ENCODE assay signal across 10 cellular contexts in genomic region chr2:119679846-119680245, GRCh38. TPM values are rescaled to one million over a fixed set of nuclear protein-coding genes. Genes with fewer than 3 reads are reported as not detected.
DNase-seq lines count a peak whose midpoint lies in the region; ATAC-seq, FAIRE-seq and TF ChIP-seq lines count a peak whose summit lies in the region.
"Had no signal": no experiment of that assay in that cellular context is flagged by ENCODE, and none has a peak within 500 bp of the region (broad histone marks: within the 10 kb centered on the region; RNA-seq: fewer than 3 reads in every experiment).

No MANE protein-coding gene starts in this region.

- CTCF ChIA-PET in IMR-90 (lab: Yijun Ruan, JAX) = no interaction called here

- no peak overlapping the region for H2BK120ac ChIP-seq in IMR-90 (ENCODE audit: low read depth, low read length)

- H3K79me2 ChIP-seq in ACC112 (ENCODE audit: control insufficient read depth, insufficient read depth, low read length, unreplicated experiment) = peaks cover 15% of the 10 kb centered on the region

- no peaks in the 10 kb centered on the region for H4K20me1 ChIP-seq in IMR-90 (ENCODE audit: insufficient read depth, low read length)

- H2BK20ac ChIP-seq in IMR-90 (ENCODE audit: low read depth, low read length) = no peak overlapping the region

- peak overlapping the region; percentile 96 for H3K4me3 ChIP-seq in ACC112 (ENCODE audit: low read depth, low read length)
- peak overlapping the region; percentile 74 for H3K4me3 ChIP-seq in IMR-90 (ENCODE audit: insufficient read depth, low read depth, low read length)
- peak overlapping the region; percentile 58 for H3K4me3 ChIP-seq in bronchial epithelial cell (ENCODE audit: low read depth, low read length)
- H3K4me3 ChIP-seq in muscle layer of colon (ENCODE audit: low read depth in 1 of 2, low read length in 2 of 2) = peak overlapping the region in 1 of 2 donors; percentile 93

- no peak overlapping the region for H4K5ac ChIP-seq in IMR-90 (ENCODE audit: low read depth, low read length)

- no peak overlapping the region for H3K56ac ChIP-seq in IMR-90 (ENCODE audit: extremely low read depth, insufficient read depth, low read length)

- peaks cover 6% of the 10 kb centered on the region for H3K4me1 ChIP-seq in ACC112 (ENCODE audit: control insufficient read depth, insufficient read depth, low read length, unreplicated experiment)
- peaks cover 5% of the 10 kb centered on the region; the same call in 1 of the 2 replicates for H3K4me1 ChIP-seq in IMR-90 (ENCODE audit: control insufficient read depth, insufficient read depth, low read length)
- peaks cover 28% of the 10 kb centered on the region for H3K4me1 ChIP-seq in muscle layer of colon (ENCODE audit: insufficient read depth, low read length)

- H3K23ac ChIP-seq in IMR-90 (ENCODE audit: low read depth, low read length) = peak overlapping the region; percentile 52; the same call in 1 of the 2 replicates

- H3K27me3 ChIP-seq in ACC112 (ENCODE audit: insufficient read depth, low read length) (no peaks in the 10 kb centered on the region; the same call in 1 of the 2 replicates), IMR-90 (ENCODE audit: control insufficient read depth, insufficient read depth, low read length) (peaks cover 8% of the 10 kb centered on the region), bronchial epithelial cell (ENCODE audit: control insufficient read depth, insufficient read depth, low read length) (no peaks in the 10 kb centered on the region), muscle layer of colon (ENCODE audit: control insufficient read depth in 1 of 2, insufficient read depth in 2 of 2, low read length in 2 of 2) (no peaks in the 10 kb centered on the region)

- intact Hi-C loops in IMR-90 (cut with micrococcal nuclease) = no loop called here

- H3K9ac ChIP-seq in IMR-90 (ENCODE audit: low read depth, low read length) (peak overlapping the region; percentile 59; the same call in 1 of the 2 replicates), muscle layer of colon (ENCODE audit: low read length) (peak overlapping the region; percentile 62)

- FAIRE-seq in bronchial epithelial cell (lab: Jason Lieb, UNC) = no peak

- peak overlapping the region in 1 of 2 experiments; percentile 73; a peak in 2 of 4 replicates for H4K8ac ChIP-seq in IMR-90 (ENCODE audit: low read depth in 2 of 2, low read length in 2 of 2)

- WGBS in IMR-90 (ENCODE audit: extremely low coverage in 2 of 2, insufficient read length in 1 of 2), 2 experiments = no CpG with 5 or more reads among the region's 2 CpGs

- BruUV-seq in IMR-90 (replicated peaks; lab: Mats Ljungman, UMichigan) = no TSS peak

- ATAC-seq in IMR-90 (ENCODE audit: low read depth) (no peak), GM21423 (IDR thresholded peaks at IDR 0.05; ENCODE audit: unreplicated experiment) (no peak)

- H3K9me3 ChIP-seq in IMR-90 (ENCODE audit: control insufficient read depth, insufficient read depth, low read length) (no peaks in the 10 kb centered on the region), muscle layer of colon (ENCODE audit: low read length) (no peaks in the 10 kb centered on the region)

- no peak for TF ChIP-seq POLR2A in IMR-90 (IDR thresholded peaks at IDR 0.05; ENCODE audit: low read depth, low read length)

- no peak overlapping the region for H4K91ac ChIP-seq in IMR-90 (ENCODE audit: insufficient read depth, low read depth, low read length)

- H3K4ac ChIP-seq in IMR-90 (ENCODE audit: low read depth, low read length) = no peak overlapping the region

- peak overlapping the region; percentile 90 for H3K4me2 ChIP-seq in IMR-90 (ENCODE audit: low read depth, low read length)

- no peak overlapping the region for H2BK15ac ChIP-seq in IMR-90 (ENCODE audit: low read depth, low read length)

- dilution Hi-C loops in IMR-90 (cut with HindIII; ENCODE audit: low sequenced_read_pairs, unreplicated experiment) = no loop called here

- H3K14ac ChIP-seq in IMR-90 (replicated peaks; ENCODE audit: low read depth, low read length) = 0 out of 2 replicates have a peak overlapping the region, but pooled peaks have one; percentile 81

- TF ChIP-seq CTCF in IMR-90 (conservative IDR thresholded peaks at IDR 0.05; ENCODE audit: low read depth, low read length) (no peak), bronchial epithelial cell (IDR thresholded peaks at IDR 0.05; ENCODE audit: insufficient read depth, low read length, severe bottlenecking) (no peak)

- POLR2A ChIA-PET in IMR-90 (lab: Charles Lee; ENCODE audit: unreplicated experiment) = no interaction called here

- no peak overlapping the region for H2AK5ac ChIP-seq in IMR-90 (ENCODE audit: low read depth, low read length)

- H3K27ac ChIP-seq in ACC112 (ENCODE audit: low read depth, low read length) (no peak overlapping the region), IMR-90 (ENCODE audit: insufficient read depth, low read length) (no peak overlapping the region), muscle layer of colon (ENCODE audit: low read depth, low read length) (peak overlapping the region; percentile 82)

- H2AK9ac ChIP-seq in IMR-90 (replicated peaks; ENCODE audit: low read depth, low read length, poor library complexity) = no peak overlapping the region

- no peak for TF ChIP-seq RAD21 in IMR-90 (IDR thresholded peaks at IDR 0.05; ENCODE audit: low read length)

- in situ Hi-C loops in IMR-90 (cut with MboI; ENCODE audit: low sequenced_read_pairs) = no loop called here

- DNase-seq in IMR-90 (no peak), bronchial epithelial cell (ENCODE audit: low read depth) (no peak), NCI-H1105 (lab: John Stamatoyannopoulos, UW) (no peak), AG08396 (ENCODE audit: low spot score) (no peak), KG1 (lab: John Stamatoyannopoulos, UW) (no peak)
- DNase-seq: dermis blood vessel endothelial cell, NCI-H2029 treated with DMSO at 0.1 percent for 48 hours had no signal

- peak overlapping the region; percentile 91 for H2AFZ ChIP-seq in ACC112 (ENCODE audit: low read length, unreplicated experiment)
- peak overlapping the region; percentile 44 for H2AFZ ChIP-seq in IMR-90 (replicated peaks; ENCODE audit: low read length, poor library complexity)

- no peak overlapping the region for H2BK5ac ChIP-seq in IMR-90 (ENCODE audit: low read depth, low read length, poor library complexity, severe bottlenecking)

- H3K9me1 ChIP-seq in IMR-90 (ENCODE audit: insufficient read depth, low read length) = peaks cover 4% of the 10 kb centered on the region; the same call in 1 of the 2 replicates

- no peak overlapping the region for H3K18ac ChIP-seq in IMR-90 (ENCODE audit: low read depth, low read length)

- H3K36me3 ChIP-seq in ACC112 (ENCODE audit: insufficient read depth, low read length) (no peaks in the 10 kb centered on the region), IMR-90 (ENCODE audit: control insufficient read depth, insufficient read depth, low read length) (peaks cover 3% of the 10 kb centered on the region; the same call in 1 of the 2 replicates), bronchial epithelial cell (ENCODE audit: control insufficient read depth, insufficient read depth, low read length) (peaks cover 6% of the 10 kb centered on the region), muscle layer of colon (ENCODE audit: insufficient read depth, low read length) (peaks cover 5% of the 10 kb centered on the region)

- peaks cover 12 to 23% of the 10 kb centered on the region in 2 experiments; a peak in 3 of 4 replicates for H3K79me1 ChIP-seq in IMR-90 (ENCODE audit: low read depth in 1 of 2, low read length in 2 of 2)

TF ChIP-seq in IMR-90, 13 proteins besides CTCF, POLR2A, EP300 and RAD21:
- TF ChIP-seq FOS (IDR thresholded peaks at IDR 0.05; ENCODE audit: low read depth, low read length) = no peak
- TF ChIP-seq RCOR1 (IDR thresholded peaks at IDR 0.05; ENCODE audit: insufficient replicate concordance, low read length) = no peak
- TF ChIP-seq CEBPB (IDR thresholded peaks at IDR 0.05; ENCODE audit: low read depth, low read length) = no peak
- no peak for TF ChIP-seq MAFK (IDR thresholded peaks at IDR 0.05; ENCODE audit: low read depth, low read length)
- no peak for TF ChIP-seq SMC3 (IDR thresholded peaks at IDR 0.05; ENCODE audit: low read depth, low read length)
- TF ChIP-seq BHLHE40 (IDR thresholded peaks at IDR 0.05; ENCODE audit: low read depth, low read length) = no peak
- no peak for TF ChIP-seq NFE2L2 (IDR thresholded peaks at IDR 0.05; ENCODE audit: low read depth, low read length)
- no peak for TF ChIP-seq MAZ (IDR thresholded peaks at IDR 0.05; ENCODE audit: borderline replicate concordance, low read depth, low read length)
- no peak for TF ChIP-seq CHD1 (IDR thresholded peaks at IDR 0.05; ENCODE audit: low read depth, low read length)
- TF ChIP-seq RFX5 (IDR thresholded peaks at IDR 0.05; ENCODE audit: low read depth, low read length) = no peak
- TF ChIP-seq ELK1 (IDR thresholded peaks at IDR 0.05; ENCODE audit: borderline replicate concordance, low read depth, low read length) = no peak
- TF ChIP-seq MXI1 (IDR thresholded peaks at IDR 0.05; ENCODE audit: borderline replicate concordance, low read depth, low read length) = no peak

RNA-seq across cellular contexts. Expression of gene TMEM177, which starts 0.8 kb away (rescaled TPM):
- total RNA-seq in IMR-90 (2012; rRNA removed) = 6.8 and 7.8 TPM in 2 replicates
- 8.2 and 8.7 TPM in 2 replicates for polyA plus RNA-seq in IMR-90 (2012; rRNA removed)
- 7.2 and 12.6 TPM in 2 replicates for polyA plus RNA-seq in IMR-90 (2012; cell fraction: cytosol; rRNA removed)
- polyA plus RNA-seq in IMR-90 (2012; cell fraction: nucleus; rRNA removed; ENCODE audit: low replicate concordance) = 4.4 and 6.8 TPM in 2 replicates
- total RNA-seq in bronchial epithelial cell = 6.6 and 9.6 TPM in 2 replicates
